ENCODE assay signal across 20 cellular contexts in the genomic region with DNA sequence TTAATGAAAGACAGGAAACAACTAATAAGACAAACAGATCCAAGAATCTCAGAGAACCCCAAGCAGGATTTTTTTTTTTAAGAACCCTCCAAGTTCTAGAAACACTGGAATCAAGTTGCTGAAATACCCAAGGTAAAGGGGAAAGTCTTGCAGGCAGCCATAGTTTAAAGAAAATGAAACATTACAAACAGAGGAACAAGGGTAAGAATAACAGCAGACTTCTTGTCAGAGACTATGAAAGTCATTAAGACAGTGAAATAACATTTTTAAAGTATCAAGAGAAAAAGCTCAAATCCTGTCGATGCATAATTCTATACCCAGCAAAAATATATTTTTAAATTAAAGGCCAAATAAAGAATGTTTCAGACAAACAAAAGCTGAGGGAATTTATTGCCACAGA.
"Had no signal": no experiment of that assay in that cellular context is flagged by ENCODE, and none has a peak within 500 bp of the region (broad histone marks: within the 10 kb centered on the region; RNA-seq: fewer than 3 reads in every experiment).

No MANE protein-coding gene starts in this region.

- H3K4me1 Mint-ChIP-seq: immature natural killer cell had no signal

- H3K27ac Mint-ChIP-seq: dendritic cell treated with granulocyte-macrophage colony-stimulating factor and Interleukin-4, amounts not matched to agents 40 ng/mL and 50 ng/mL, for 4 days; immature natural killer cell had no signal

- H2AFZ ChIP-seq: hepatocyte had no signal

- H3K27me3 Mint-ChIP-seq: dendritic cell treated with granulocyte-macrophage colony-stimulating factor and Interleukin-4, amounts not matched to agents 40 ng/mL and 50 ng/mL, for 4 days had no signal

- H3K4me3 ChIP-seq: colonic mucosa, esophagus muscularis mucosa, gastroesophageal sphincter, heart left ventricle, hepatocyte, left lung, lower lobe of right lung had no signal

- H3K27me3 ChIP-seq: colonic mucosa, esophagus muscularis mucosa, foreskin keratinocyte, gastroesophageal sphincter, heart left ventricle, hepatocyte, left lung had no signal

- H3K27ac ChIP-seq: colonic mucosa, esophagus muscularis mucosa, foreskin keratinocyte, gastroesophageal sphincter, heart left ventricle, hepatocyte, left lung, lower lobe of right lung had no signal

- H3K4me2 ChIP-seq: hepatocyte had no signal

- H3K36me3 ChIP-seq: colonic mucosa, esophagus muscularis mucosa, heart left ventricle, left lung, lower lobe of right lung had no signal

- H3K4me3 Mint-ChIP-seq: dendritic cell treated with granulocyte-macrophage colony-stimulating factor and Interleukin-4, amounts not matched to agents 40 ng/mL and 50 ng/mL, for 4 days; immature natural killer cell had no signal

- FAIRE-seq: endothelial cell of umbilical vein, frontal cortex, keratinocyte had no signal

- DNase-seq: colonic mucosa; cortex of kidney; effector CD8-positive, alpha-beta T cell; heart left ventricle; hypothalamus; immature natural killer cell; left cardiac atrium; left lung; left ventricle myocardium superior; lower lobe of right lung; mesendoderm; midbrain had no signal

- H3K4me1 ChIP-seq: colonic mucosa, esophagus muscularis mucosa, gastroesophageal sphincter, left lung, lower lobe of right lung had no signal

- ATAC-seq: foreskin keratinocyte, gastroesophageal sphincter, heart left ventricle, left cardiac atrium, left lung, left ventricle myocardium superior, lower lobe of right lung had no signal
